Comparison of ENCODE assay signal across 15 cellular contexts in the genomic region with DNA sequence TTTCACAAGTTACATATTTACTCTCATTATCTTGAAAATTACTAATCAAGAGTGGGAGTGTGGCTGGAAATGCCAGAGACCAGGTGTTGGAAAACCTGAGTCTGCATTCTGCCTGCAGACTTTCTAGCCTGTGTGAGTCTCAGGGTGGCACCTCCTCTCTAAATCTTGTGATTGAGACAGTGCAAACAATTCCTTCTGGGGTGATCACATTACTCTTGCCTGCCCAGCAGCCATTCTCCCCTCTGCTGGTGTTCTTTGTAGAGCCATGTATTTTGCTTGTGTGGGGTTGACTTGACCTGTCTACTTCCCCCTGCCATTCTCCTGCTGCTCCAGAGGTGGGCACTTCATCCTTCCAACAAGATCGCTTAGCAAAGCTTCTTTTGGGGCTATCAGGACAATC.
DNase-seq lines count a peak whose midpoint lies in the region; ATAC-seq and TF ChIP-seq lines count a peak whose summit lies in the region.
"Had no signal": no experiment of that assay in that cellular context is flagged by ENCODE, and none has a peak within 500 bp of the region (broad histone marks: within the 10 kb centered on the region; RNA-seq: fewer than 3 reads in every experiment).

No MANE protein-coding gene starts in this region.

- peak overlapping the region in 57 of 59 donors; percentile 7 to 97 (median 79) for H3K27ac ChIP-seq in dorsolateral prefrontal cortex
- H3K27ac ChIP-seq in neural progenitor cell: no peak overlapping the region
- H3K27ac ChIP-seq: 22Rv1, ovary had no signal

- intact Hi-C loops in dorsolateral prefrontal cortex (cut with DNase I): loop anchor here (2.0 to 5.0 kb wide), 3 partner anchors 36 to 145 kb away; no protein-coding TSS in a partner anchor

- peak overlapping the region in 6 of 59 donors; percentile 6 to 38 (median 11) for H3K4me3 ChIP-seq in dorsolateral prefrontal cortex
- no peak overlapping the region for H3K4me3 ChIP-seq in neural progenitor cell
- H3K4me3 ChIP-seq: HAP-1, ovary had no signal

- H3K79me2 ChIP-seq in neural progenitor cell (ENCODE audit: low read depth): no peaks in the 10 kb centered on the region

- no peak overlapping the region for H3K4me2 ChIP-seq in neural progenitor cell

- H3K27me3 ChIP-seq in dorsolateral prefrontal cortex (no peaks in the 10 kb centered on the region), neural progenitor cell (no peaks in the 10 kb centered on the region)
- H3K27me3 ChIP-seq: ovary had no signal

- no peaks in the 10 kb centered on the region for H3K36me3 ChIP-seq in neural progenitor cell
- H3K36me3 ChIP-seq: HAP-1, ovary had no signal

- H3K4me1 ChIP-seq in neural progenitor cell: peaks cover 35% of the 10 kb centered on the region

- no peak overlapping the region for H3K9ac ChIP-seq in neural progenitor cell

- no peaks in the 10 kb centered on the region for H3K9me3 ChIP-seq in neural progenitor cell (ENCODE audit: low read depth)
- H3K9me3 ChIP-seq: HAP-1, ovary had no signal

- H3F3A ChIP-seq in neural progenitor cell (ENCODE audit: low read depth): peaks cover 4% of the 10 kb centered on the region

- H3K4me3 Mint-ChIP-seq in neural progenitor cell: no peak overlapping the region

- no peak overlapping the region for H2AFZ ChIP-seq in neural progenitor cell (replicated peaks)

- H3K27me3 Mint-ChIP-seq in neural progenitor cell (ENCODE audit: insufficient read depth, low read depth): peaks cover 7% of the 10 kb centered on the region

- H4K20me1 ChIP-seq in neural progenitor cell (ENCODE audit: low read depth): no peaks in the 10 kb centered on the region

- H3K4me1 Mint-ChIP-seq in neural progenitor cell: peaks cover 28% of the 10 kb centered on the region

- ATAC-seq in HG02623 (IDR thresholded peaks at IDR 0.05; ENCODE audit: unreplicated experiment): no peak

- no peaks in the 10 kb centered on the region for H3K36me3 Mint-ChIP-seq in neural progenitor cell

- H3K9me3 Mint-ChIP-seq in neural progenitor cell: peaks cover 2% of the 10 kb centered on the region

- peak overlapping the region; percentile 65 for H3K27ac Mint-ChIP-seq in neural progenitor cell

- DNase-seq in DMS 273 (lab: John Stamatoyannopoulos, UW; ENCODE audit: unreplicated experiment) (peak; percentile 27), DMS 273 treated with DMSO at 0.1 percent for 48 hours (lab: John Stamatoyannopoulos, UW) (no peak), NCI-H2107 (lab: John Stamatoyannopoulos, UW) (peak; percentile 12), dorsolateral prefrontal cortex (no peak), neural progenitor cell (ENCODE audit: low spot score) (peak; percentile 18), Kasumi-1 (lab: John Stamatoyannopoulos, UW) (no peak), HPDE6-E6E7 (ENCODE audit: extremely low spot score) (no peak)
- DNase-seq: cerebellar nuclear complex, DMS79 treated with DMSO at 0.1 percent for 48 hours, islet precursor cell, NCI-H1092, ovary had no signal

- TF ChIP-seq CTCF in dorsolateral prefrontal cortex (IDR thresholded peaks at IDR 0.05 in 54 of 56, conservative IDR thresholded peaks at IDR 0.05 in 2 of 56; ENCODE audit: low read depth in 1 of 56, partially characterized antibody in 56 of 56): peak in 11 of 56 donors; percentile 10 to 40 (median 21)
- TF ChIP-seq CTCF in neural progenitor cell (IDR thresholded peaks at IDR 0.05): no peak

Comparison
In these comparisons a context has a peak if more than half of its experiments do, and no peak if none do; other contexts are left out.
1. DNase-seq: peak in DMS 273 (single experiment), NCI-H2107 (single experiment) and neural progenitor cell (single experiment); none in DMS 273 treated with DMSO at 0.1 percent for 48 hours (single experiment), dorsolateral prefrontal cortex (0 of 10), Kasumi-1 (0 of 2) and HPDE6-E6E7 (single experiment).